Comparison of ENCODE assay signal across 8 cellular contexts in the genomic region with DNA sequence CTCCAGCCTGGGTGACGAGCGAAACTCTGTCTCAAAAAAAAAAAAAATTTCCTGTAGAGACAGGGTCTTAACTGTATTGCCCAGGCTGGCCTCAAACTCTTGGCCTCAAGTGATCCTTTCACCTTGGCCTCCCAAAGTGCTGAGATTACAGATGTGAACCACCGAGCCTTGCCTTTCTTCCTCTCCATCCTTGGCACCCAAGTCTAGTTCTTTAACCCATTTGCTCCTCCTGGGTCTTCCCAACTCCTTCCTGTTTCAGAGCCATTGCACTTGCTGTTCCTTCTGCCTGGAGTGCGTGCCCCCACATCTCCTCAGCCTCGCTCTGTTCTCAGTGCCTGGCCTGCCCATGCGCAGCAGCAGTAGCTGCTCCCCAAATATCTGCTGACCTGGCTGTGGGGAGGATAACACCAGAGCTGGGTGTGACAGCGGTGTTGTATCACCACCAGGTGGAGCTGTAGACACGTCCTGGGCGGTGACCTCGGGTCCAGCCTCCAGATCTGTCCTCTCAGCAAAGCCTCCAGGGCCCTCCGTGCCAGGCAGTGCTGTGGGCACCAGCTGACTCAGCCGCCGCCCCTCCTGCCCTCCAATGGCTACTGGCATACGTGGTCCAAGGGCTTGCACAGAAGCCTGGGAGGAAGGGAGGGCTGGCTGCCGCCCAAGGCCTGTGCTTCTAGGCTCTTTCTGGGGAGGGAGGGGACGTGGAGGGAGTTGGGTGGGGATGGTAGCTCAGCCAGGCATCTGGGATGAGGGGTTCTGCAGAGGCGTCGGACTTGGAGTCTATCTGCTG. TPM values are rescaled to one million over a fixed set of nuclear protein-coding genes. Genes with fewer than 3 reads are reported as not detected.
DNase-seq lines count a peak whose midpoint lies in the region; ATAC-seq and TF ChIP-seq lines count a peak whose summit lies in the region.

No MANE protein-coding gene starts in this region.

- H3K27ac Mint-ChIP-seq in T-helper 1 cell treated with Interleukin-12 subunit alpha and Interleukin-12 subunit beta and Interleukin-4 antibody, amounts not matched to agents 30 μg/mL and 1 μg/mL, for 36 hours, result peak overlapping the region; percentile 38

- peak overlapping the region; percentile 83 for H3K9ac ChIP-seq in adipocyte (ENCODE audit: low read length)

- peak; percentile 95 for TF ChIP-seq CTCF in cardiac muscle cell (IDR thresholded peaks at IDR 0.05; ENCODE audit: low read depth, low read length)
- peak; percentile 93 to 98 (median 98) for TF ChIP-seq CTCF in prostate gland (IDR thresholded peaks at IDR 0.05)
- TF ChIP-seq CTCF in upper lobe of right lung (IDR thresholded peaks at IDR 0.05), result peak; percentile 96

- no peaks in the 10 kb centered on the region for H3K36me3 ChIP-seq in adipocyte (ENCODE audit: control insufficient read depth, insufficient read depth, low read length, severe bottlenecking)
- H3K36me3 ChIP-seq in cardiac muscle cell, result no peaks in the 10 kb centered on the region
- H3K36me3 ChIP-seq in prostate gland, result no peaks in the 10 kb centered on the region
- H3K36me3 ChIP-seq in upper lobe of right lung, result peaks cover 4% of the 10 kb centered on the region

- 14% methylated on average over 18 of the region's 18 CpGs for WGBS in prostate gland

- no peaks in the 10 kb centered on the region for H3K36me3 Mint-ChIP-seq in T-helper 1 cell treated with Interleukin-12 subunit alpha and Interleukin-12 subunit beta and Interleukin-4 antibody, amounts not matched to agents 30 μg/mL and 1 μg/mL, for 36 hours (ENCODE audit: low read depth)

- H3K4me3 ChIP-seq in adipocyte (ENCODE audit: low read length), result no peak overlapping the region
- no peak overlapping the region for H3K4me3 ChIP-seq in cardiac muscle cell
- H3K4me3 ChIP-seq in prostate gland, result no peak overlapping the region
- H3K4me3 ChIP-seq in upper lobe of right lung, result no peak overlapping the region

- peaks cover 25% of the 10 kb centered on the region for H3K4me1 ChIP-seq in adipocyte (ENCODE audit: control insufficient read depth, insufficient read depth, low read length)
- H3K4me1 ChIP-seq in cardiac muscle cell (ENCODE audit: low read depth), result peaks cover 8% of the 10 kb centered on the region
- H3K4me1 ChIP-seq in prostate gland (replicated peaks), result peaks cover 4% of the 10 kb centered on the region
- H3K4me1 ChIP-seq in upper lobe of right lung, result peaks cover 17% of the 10 kb centered on the region

- DNase-seq in DMS 273 (lab: John Stamatoyannopoulos, UW; ENCODE audit: unreplicated experiment), result peak; percentile 91
- peak; percentile 85 for DNase-seq in NCI-H1105 treated with DMSO at 0.1 percent for 48 hours (lab: John Stamatoyannopoulos, UW)
- DNase-seq in adipocyte (ENCODE audit: low read depth), result peak; percentile 95
- DNase-seq in cardiac muscle cell (ENCODE audit: low read depth in 1 of 2, low spot score in 1 of 2), result peak; percentile 86 to 89
- DNase-seq in prostate gland (ENCODE audit: low spot score), result peak; percentile 85
- DNase-seq in upper lobe of right lung, result peak; percentile 94

- peak; percentile 66 for ATAC-seq in GM21786 (IDR thresholded peaks at IDR 0.05; ENCODE audit: unreplicated experiment)
- peak; percentile 98 for ATAC-seq in upper lobe of right lung

- TF ChIP-seq POLR2A in prostate gland (IDR thresholded peaks at IDR 0.05), result no peak

- H3K27ac ChIP-seq in cardiac muscle cell (no peak overlapping the region), prostate gland (no peak overlapping the region), upper lobe of right lung (no peak overlapping the region)

- intact Hi-C loops in prostate gland (cut with DNase I) (loop anchor here (2.0 to 10.0 kb wide), 2 partner anchors 61 to 113 kb away; a partner anchor contains a TSS), upper lobe of right lung (cut with DNase I) (loop anchor here (5.0 to 10.0 kb wide), 2 partner anchors 124 to 191 kb away; no protein-coding TSS in a partner anchor)

- H3K9me3 Mint-ChIP-seq in T-helper 1 cell treated with Interleukin-12 subunit alpha and Interleukin-12 subunit beta and Interleukin-4 antibody, amounts not matched to agents 30 μg/mL and 1 μg/mL, for 36 hours, result no peaks in the 10 kb centered on the region

- peaks cover 3% of the 10 kb centered on the region for H3K27me3 Mint-ChIP-seq in T-helper 1 cell treated with Interleukin-12 subunit alpha and Interleukin-12 subunit beta and Interleukin-4 antibody, amounts not matched to agents 30 μg/mL and 1 μg/mL, for 36 hours (ENCODE audit: low read depth)

- H3K4me3 Mint-ChIP-seq in T-helper 1 cell treated with Interleukin-12 subunit alpha and Interleukin-12 subunit beta and Interleukin-4 antibody, amounts not matched to agents 30 μg/mL and 1 μg/mL, for 36 hours, result no peak overlapping the region

- no peaks in the 10 kb centered on the region for H3K9me3 ChIP-seq in adipocyte (ENCODE audit: control insufficient read depth, low read length)
- no peaks in the 10 kb centered on the region for H3K9me3 ChIP-seq in cardiac muscle cell (ENCODE audit: low read depth)
- no peaks in the 10 kb centered on the region for H3K9me3 ChIP-seq in prostate gland
- no peaks in the 10 kb centered on the region for H3K9me3 ChIP-seq in upper lobe of right lung

- peaks cover 6% of the 10 kb centered on the region for H3K4me1 Mint-ChIP-seq in T-helper 1 cell treated with Interleukin-12 subunit alpha and Interleukin-12 subunit beta and Interleukin-4 antibody, amounts not matched to agents 30 μg/mL and 1 μg/mL, for 36 hours (ENCODE audit: low read depth)

- no peaks in the 10 kb centered on the region for H3K27me3 ChIP-seq in adipocyte (replicated peaks; ENCODE audit: control insufficient read depth, insufficient read depth, low read length)
- H3K27me3 ChIP-seq in cardiac muscle cell, result no peaks in the 10 kb centered on the region
- H3K27me3 ChIP-seq in prostate gland (replicated peaks; ENCODE audit: insufficient read depth), result no peaks in the 10 kb centered on the region
- H3K27me3 ChIP-seq in upper lobe of right lung, result no peaks in the 10 kb centered on the region

RNA-seq across cellular contexts. Expression of a gene that starts 22.0 kb away (rescaled TPM):
- total RNA-seq in cardiac muscle cell (8.5 and 21.1 TPM in 2 replicates), prostate gland (10 to 100 TPM; 26.2 to 51.7 TPM), upper lobe of right lung (45.6 TPM)
- polyA plus RNA-seq in cardiac muscle cell, result 4.0 and 20.4 TPM in 2 replicates

RNA-seq across cellular contexts. Expression of a gene that starts 42.9 kb away (rescaled TPM):
- total RNA-seq in cardiac muscle cell (32.0 and 42.4 TPM in 2 replicates), prostate gland (10 to 100 TPM; 56.7 to 80.8 TPM), upper lobe of right lung (47.7 TPM)
- polyA plus RNA-seq in cardiac muscle cell, result 35.5 and 52.9 TPM in 2 replicates
